In the genomic region with DNA sequence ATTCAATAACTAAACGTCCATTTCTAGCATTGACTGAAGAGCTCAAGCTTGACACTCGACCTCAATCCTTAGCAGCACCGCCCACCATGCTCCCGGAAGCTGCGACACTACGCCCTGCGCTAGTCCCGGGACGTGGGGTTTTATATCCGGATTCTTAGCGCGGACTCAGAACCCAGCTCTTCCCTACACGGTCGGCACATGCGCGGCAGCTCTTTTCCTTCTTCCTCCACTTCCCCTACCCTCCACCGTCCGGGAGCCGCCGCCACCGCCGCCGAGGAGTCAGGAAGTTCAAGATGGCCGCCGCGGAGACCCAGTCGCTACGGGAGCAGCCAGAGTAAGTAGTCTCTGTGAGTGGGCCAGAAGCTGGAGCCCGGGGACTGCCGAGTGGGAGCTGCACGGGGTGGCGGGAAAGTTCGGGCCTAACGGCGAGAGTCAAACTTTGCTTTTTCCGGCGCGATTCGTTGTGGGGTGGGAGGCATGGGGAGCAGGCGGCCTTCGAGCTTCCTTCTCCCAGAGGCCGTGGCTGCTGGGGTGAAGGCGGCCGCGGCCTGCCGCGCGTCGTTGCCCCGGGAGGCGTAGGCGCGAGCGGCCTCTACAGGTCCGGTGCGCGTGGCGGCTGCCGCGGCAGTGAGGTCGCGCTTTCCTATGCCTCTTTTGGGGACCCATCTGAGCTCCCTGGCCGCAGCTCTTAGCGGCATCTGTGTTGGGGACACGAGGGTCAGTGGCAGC, we compare ENCODE assay signal across 8 cellular contexts. TPM values are rescaled to one million over a fixed set of nuclear protein-coding genes. Genes with fewer than 3 reads are reported as not detected.
DNase-seq lines count a peak whose midpoint lies in the region; ATAC-seq and TF ChIP-seq lines count a peak whose summit lies in the region.

No MANE protein-coding gene starts in this region.

- intact Hi-C loops in CD14-positive monocyte (cut with micrococcal nuclease), result loop anchor here (5.0 kb wide), 1 partner anchor 116 kb away; a partner anchor contains a TSS
- intact Hi-C loops in left lung (cut with DNase I), result no loop called here

- peak overlapping the region; percentile 97 to 98 for H3K4me3 Mint-ChIP-seq in CD14-positive monocyte

- no peaks in the 10 kb centered on the region for H3K27me3 Mint-ChIP-seq in CD14-positive monocyte (ENCODE audit: low read depth in 3 of 3)

- no peaks in the 10 kb centered on the region for H3K36me3 ChIP-seq in left lung

- no peaks in the 10 kb centered on the region for H3K9me3 ChIP-seq in left lung

- peak overlapping the region; percentile 97 to 99 (median 99) for H3K27ac Mint-ChIP-seq in CD14-positive monocyte

- peaks cover 0 to 6% (median 0%) of the 10 kb centered on the region in 7 donors for H3K9me3 Mint-ChIP-seq in CD14-positive monocyte

- ATAC-seq in GM19351 (IDR thresholded peaks at IDR 0.05; ENCODE audit: unreplicated experiment) (peak; percentile 56), HG03521 (IDR thresholded peaks at IDR 0.05; ENCODE audit: unreplicated experiment) (peak; percentile 44), left lung (peak; percentile 82)

- H3K36me3 Mint-ChIP-seq in CD14-positive monocyte, result peaks cover 2 to 6% of the 10 kb centered on the region in 2 donors

- DNase-seq in CD14-positive monocyte (ENCODE audit: low spot score) (peak; percentile 93), NCI-H69 (lab: John Stamatoyannopoulos, UW) (peak; percentile 98), dermis blood vessel endothelial cell (peak; percentile 98), left lung (peak; percentile 97 to 99)
- peak; percentile 82 to 84 for DNase-seq in activated CD4-positive, alpha-beta T cell treated with anti-CD3 and anti-CD28 coated beads, Interleukin-2, amount 50 U/mL, for 4 hours
- peak; percentile 79 for DNase-seq in stimulated activated CD4-positive, alpha-beta T cell treated with anti-CD3 and anti-CD28 coated beads, Interleukin-2, amount 100 ng/mL, for 4 hours (ENCODE audit: low read depth)

- peaks cover 31 to 74% of the 10 kb centered on the region in 2 donors for H3K4me1 ChIP-seq in left lung

- H3K27ac ChIP-seq in left lung, result peak overlapping the region; percentile 97

- H3K27me3 ChIP-seq in left lung, result no peaks in the 10 kb centered on the region

- peak; percentile 53 for TF ChIP-seq CTCF in CD14-positive monocyte (IDR thresholded peaks at IDR 0.05)
- peak in 1 of 2 donors; percentile 24 for TF ChIP-seq CTCF in left lung (IDR thresholded peaks at IDR 0.05)

- peaks cover 60% of the 10 kb centered on the region for H3K4me1 Mint-ChIP-seq in CD14-positive monocyte

- H3K4me3 ChIP-seq in left lung, result peak overlapping the region; percentile 71 to 87

RNA-seq across cellular contexts. Expression of a gene that starts 57.6 kb away (rescaled TPM):
- not detected for polyA plus RNA-seq in CD14-positive monocyte
- total RNA-seq in dermis blood vessel endothelial cell (not detected in 2 replicates), left lung (not detected)

Comparison
In these comparisons a context has a peak if more than half of its experiments do, and no peak if none do; other contexts are left out.
1. Peak in every context shown above with its lines: DNase-seq, ATAC-seq, H3K4me3 ChIP-seq and H3K27ac ChIP-seq.
2. intact Hi-C loops: an anchor here in CD14-positive monocyte (5.0 kb wide); none called in left lung.